ENCODE assay signal across 8 cellular contexts in the genomic region with DNA sequence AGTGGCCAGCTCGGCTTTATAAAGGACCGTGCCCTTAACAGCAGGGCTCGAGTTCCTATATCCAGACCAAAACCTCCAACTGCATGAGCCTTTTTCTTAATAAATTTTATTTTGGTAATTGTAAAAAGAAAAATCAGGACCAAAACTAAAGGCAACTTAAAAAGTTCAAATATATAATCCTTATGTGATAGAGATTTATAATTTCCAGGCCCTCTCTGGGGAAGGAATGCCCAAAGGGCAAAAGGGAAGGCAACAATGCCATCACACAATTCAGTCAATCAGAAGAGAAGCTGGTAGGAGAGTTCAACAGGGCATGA. TPM values are rescaled to one million over a fixed set of nuclear protein-coding genes. Genes with fewer than 3 reads are reported as not detected.
DNase-seq lines count a peak whose midpoint lies in the region; ATAC-seq and TF ChIP-seq lines count a peak whose summit lies in the region.

No MANE protein-coding gene starts in this region.

- no peaks in the 10 kb centered on the region for H3K9me3 ChIP-seq in cardiac muscle cell (ENCODE audit: low read depth)
- no peaks in the 10 kb centered on the region for H3K9me3 ChIP-seq in mesenchymal stem cell (ENCODE audit: control insufficient read depth, low read length)
- no peaks in the 10 kb centered on the region for H3K9me3 ChIP-seq in upper lobe of right lung

- no peak overlapping the region for H3K14ac ChIP-seq in mesenchymal stem cell (ENCODE audit: low read length in 2 of 2)

- H3K4me1 ChIP-seq in cardiac muscle cell (ENCODE audit: low read depth) (no peaks in the 10 kb centered on the region), mesenchymal stem cell (ENCODE audit: control insufficient read depth, insufficient read depth, low read depth, low read length) (peaks cover 7% of the 10 kb centered on the region), upper lobe of right lung (peaks cover 19% of the 10 kb centered on the region)

- peaks cover 46% of the 10 kb centered on the region for H3K36me3 Mint-ChIP-seq in activated naive CD8-positive, alpha-beta T cell treated with anti-CD3 and anti-CD28 coated beads, Interleukin-2, amount 50 U/mL, for 24 hours (ENCODE audit: low read depth)

- no peak overlapping the region for H2BK12ac ChIP-seq in mesenchymal stem cell (ENCODE audit: low read length in 2 of 2)

- DNase-seq in cardiac muscle cell (ENCODE audit: low read depth in 1 of 2, low spot score in 1 of 2) (no peak), left cardiac atrium (no peak), mesenchymal stem cell (no peak), upper lobe of right lung (no peak)
- DNase-seq in activated naive CD8-positive, alpha-beta T cell treated with anti-CD3 and anti-CD28 coated beads, Interleukin-2, amount 50 U/mL, for 24 hours: no peak

- intact Hi-C loops in left cardiac atrium (cut with DNase I): no loop called here
- intact Hi-C loops in upper lobe of right lung (cut with DNase I): no loop called here

- H3K36me3 ChIP-seq in cardiac muscle cell: peaks cover 20% of the 10 kb centered on the region
- H3K36me3 ChIP-seq in mesenchymal stem cell (ENCODE audit: control insufficient read depth in 1 of 2, insufficient read depth in 2 of 2, low read depth in 1 of 2, low read length in 2 of 2): peaks cover 59 to 70% of the 10 kb centered on the region in 2 experiments
- H3K36me3 ChIP-seq in upper lobe of right lung: peaks cover 48% of the 10 kb centered on the region

- H3K9me3 Mint-ChIP-seq in activated naive CD8-positive, alpha-beta T cell treated with anti-CD3 and anti-CD28 coated beads, Interleukin-2, amount 50 U/mL, for 24 hours: no peaks in the 10 kb centered on the region

- H3K18ac ChIP-seq in mesenchymal stem cell (ENCODE audit: low read depth in 1 of 2, low read length in 2 of 2): no peak overlapping the region

- peak overlapping the region in 1 of 2 experiments; percentile 41 for H3K4ac ChIP-seq in mesenchymal stem cell (ENCODE audit: low read depth in 1 of 2, low read length in 2 of 2)

- peaks cover 42% of the 10 kb centered on the region for H3K79me1 ChIP-seq in mesenchymal stem cell (replicated peaks; ENCODE audit: low read length, poor library complexity, severe bottlenecking)

- H4K8ac ChIP-seq in mesenchymal stem cell (ENCODE audit: low read length): no peak overlapping the region

- H3K4me3 ChIP-seq in cardiac muscle cell (no peak overlapping the region), mesenchymal stem cell (ENCODE audit: insufficient read depth in 1 of 2, low read depth in 1 of 2, low read length in 2 of 2) (peak overlapping the region in 1 of 2 experiments; percentile 92), upper lobe of right lung (peak overlapping the region; percentile 81)

- H3K27me3 Mint-ChIP-seq in activated naive CD8-positive, alpha-beta T cell treated with anti-CD3 and anti-CD28 coated beads, Interleukin-2, amount 50 U/mL, for 24 hours: no peaks in the 10 kb centered on the region

- peak overlapping the region; percentile 94 for H3K9ac ChIP-seq in mesenchymal stem cell (ENCODE audit: low read length)

- no peak for ATAC-seq in left cardiac atrium
- no peak for ATAC-seq in activated naive CD8-positive, alpha-beta T cell treated with anti-CD3 and anti-CD28 coated beads, Interleukin-2, amount 50 U/mL, for 24 hours
- ATAC-seq in upper lobe of right lung: no peak
- no peak for ATAC-seq in HG03025 (IDR thresholded peaks at IDR 0.05; ENCODE audit: low FRiP score, unreplicated experiment)
- ATAC-seq in GM21381 (IDR thresholded peaks at IDR 0.05; ENCODE audit: unreplicated experiment): no peak
- no peak for ATAC-seq in HG02623 (IDR thresholded peaks at IDR 0.05; ENCODE audit: unreplicated experiment)

- TF ChIP-seq CTCF in cardiac muscle cell (IDR thresholded peaks at IDR 0.05; ENCODE audit: low read depth, low read length): no peak
- TF ChIP-seq CTCF in upper lobe of right lung (IDR thresholded peaks at IDR 0.05): no peak

- no peak overlapping the region for H4K91ac ChIP-seq in mesenchymal stem cell (ENCODE audit: low read length)

- no peak overlapping the region for H3K23ac ChIP-seq in mesenchymal stem cell (ENCODE audit: low read length in 2 of 2)

- H2BK15ac ChIP-seq in mesenchymal stem cell (ENCODE audit: low read depth, poor library complexity, severe bottlenecking): no peak overlapping the region

- peak overlapping the region; percentile 31 for H3K4me2 ChIP-seq in mesenchymal stem cell (ENCODE audit: low read length, poor library complexity, severe bottlenecking)

- no peak overlapping the region for H2BK120ac ChIP-seq in mesenchymal stem cell (ENCODE audit: low read depth, low read length)

- H3K4me3 Mint-ChIP-seq in activated naive CD8-positive, alpha-beta T cell treated with anti-CD3 and anti-CD28 coated beads, Interleukin-2, amount 50 U/mL, for 24 hours: peak overlapping the region; percentile 84

- WGBS in mesenchymal stem cell: no CpG with 5 or more reads among the region's 3 CpGs

- H3K27ac ChIP-seq in cardiac muscle cell (peak overlapping the region; percentile 63), mesenchymal stem cell (ENCODE audit: low read length, poor library complexity, severe bottlenecking) (peak overlapping the region; percentile 38), upper lobe of right lung (peak overlapping the region; percentile 62)

- H2BK5ac ChIP-seq in mesenchymal stem cell (ENCODE audit: low read depth, low read length, poor library complexity, severe bottlenecking): no peak overlapping the region

- peak overlapping the region; percentile 88 for H3K27ac Mint-ChIP-seq in activated naive CD8-positive, alpha-beta T cell treated with anti-CD3 and anti-CD28 coated beads, Interleukin-2, amount 50 U/mL, for 24 hours

- no peaks in the 10 kb centered on the region for H3K27me3 ChIP-seq in cardiac muscle cell
- no peaks in the 10 kb centered on the region for H3K27me3 ChIP-seq in mesenchymal stem cell (ENCODE audit: control insufficient read depth in 1 of 2, insufficient read depth in 1 of 2, low read length in 2 of 2)
- no peaks in the 10 kb centered on the region for H3K27me3 ChIP-seq in upper lobe of right lung

- no peak overlapping the region for H2AK5ac ChIP-seq in mesenchymal stem cell (ENCODE audit: low read length, severe bottlenecking)

- no peak overlapping the region for H2AFZ ChIP-seq in mesenchymal stem cell (ENCODE audit: low read depth, low read length)

- peaks cover 38% of the 10 kb centered on the region for H3K4me1 Mint-ChIP-seq in activated naive CD8-positive, alpha-beta T cell treated with anti-CD3 and anti-CD28 coated beads, Interleukin-2, amount 50 U/mL, for 24 hours

RNA-seq across cellular contexts. Expression of gene IPO4, which starts 0.4 kb away (rescaled TPM):
- total RNA-seq in cardiac muscle cell: 32.0 and 40.7 TPM in 2 replicates
- polyA plus RNA-seq in cardiac muscle cell: 26.4 and 34.5 TPM in 2 replicates
- 10 to 100 TPM; 11.8 to 30.2 TPM for total RNA-seq in left cardiac atrium
- polyA plus RNA-seq in mesenchymal stem cell (2013, experiment 1 of 2): 16.9 TPM
- polyA plus RNA-seq in mesenchymal stem cell (2013, experiment 2 of 2): 17.0 TPM
- 25.1 TPM for total RNA-seq in upper lobe of right lung

RNA-seq across cellular contexts. Expression of gene TM9SF1, which starts 6.2 kb away (rescaled TPM):
- 40.2 and 50.3 TPM in 2 replicates for total RNA-seq in cardiac muscle cell
- 55.2 and 65.3 TPM in 2 replicates for polyA plus RNA-seq in cardiac muscle cell
- 10 to 100 TPM; 30.7 to 34.0 TPM for total RNA-seq in left cardiac atrium
- polyA plus RNA-seq in mesenchymal stem cell (2013, experiment 1 of 2): 61.6 TPM
- 61.9 TPM for polyA plus RNA-seq in mesenchymal stem cell (2013, experiment 2 of 2)
- 52.0 TPM for total RNA-seq in upper lobe of right lung

RNA-seq across cellular contexts. Expression of gene TSSK4, which starts 16.5 kb away (rescaled TPM):
- total RNA-seq in cardiac muscle cell (not detected in 2 replicates), left cardiac atrium (under 1 TPM in 1 of 2 donors, not detected in 1; 0.21 TPM), upper lobe of right lung (not detected)
- 2.3 and 3.3 TPM in 2 replicates for polyA plus RNA-seq in cardiac muscle cell
- 0.07 TPM for polyA plus RNA-seq in mesenchymal stem cell (2013, experiment 1 of 2)
- 0.04 TPM for polyA plus RNA-seq in mesenchymal stem cell (2013, experiment 2 of 2)

RNA-seq across cellular contexts. Expression of gene REC8, which starts 17.1 kb away (rescaled TPM):
- 20.3 and 23.5 TPM in 2 replicates for total RNA-seq in cardiac muscle cell
- polyA plus RNA-seq in cardiac muscle cell: 38.8 and 39.0 TPM in 2 replicates
- 1 to 10 TPM; 8.4 to 8.9 TPM for total RNA-seq in left cardiac atrium
- polyA plus RNA-seq in mesenchymal stem cell (2013, experiment 1 of 2): 29.0 TPM
- polyA plus RNA-seq in mesenchymal stem cell (2013, experiment 2 of 2): 29.9 TPM
- total RNA-seq in upper lobe of right lung: 18.5 TPM

RNA-seq across cellular contexts. Expression of gene CHMP4A, which starts 24.3 kb away (rescaled TPM):
- total RNA-seq in cardiac muscle cell (26.4 and 31.0 TPM in 2 replicates), left cardiac atrium (10 to 100 TPM; 34.7 to 38.4 TPM), upper lobe of right lung (48.0 TPM)
- 51.1 and 56.1 TPM in 2 replicates for polyA plus RNA-seq in cardiac muscle cell
- 40.1 TPM for polyA plus RNA-seq in mesenchymal stem cell (2013, experiment 1 of 2)
- polyA plus RNA-seq in mesenchymal stem cell (2013, experiment 2 of 2): 38.0 TPM
